8 cellular contexts compared by ENCODE assay signal in genomic region chr5:50666261-50667078, GRCh38. TPM values are rescaled to one million over a fixed set of nuclear protein-coding genes. Genes with fewer than 3 reads are reported as not detected.
DNase-seq lines count a peak whose midpoint lies in the region; ATAC-seq and TF ChIP-seq lines count a peak whose summit lies in the region.

Gene PARP8 (plus strand): TSS chr5:50666637. CDS start chr5:50667096, 459 bp downstream.

- TF ChIP-seq CTCF in choroid plexus epithelial cell (conservative IDR thresholded peaks at IDR 0.05; ENCODE audit: low read depth, low read length), result no peak

- DNase-seq in D341Med (ENCODE audit: low spot score) (peak; percentile 62), M059J (ENCODE audit: low read depth) (peak; percentile 22), choroid plexus epithelial cell (ENCODE audit: low read depth) (peak; percentile 51), left kidney (ENCODE audit: low read depth, low spot score) (peak; percentile 86), cerebellar cortex (ENCODE audit: low spot score) (no peak)
- peak; percentile 59 for DNase-seq in activated CD4-positive, CD25-positive, alpha-beta regulatory T cell treated with anti-CD3 and anti-CD28 coated beads, Interleukin-2, amount 50 U/mL, for 72 hours
- peak; percentile 27 to 34 for DNase-seq in stimulated activated CD4-positive, alpha-beta T cell treated with anti-CD3 and anti-CD28 coated beads, Interleukin-2, amount 100 ng/mL, for 48 hours

- H3K4me3 ChIP-seq in choroid plexus epithelial cell (ENCODE audit: low read depth, low read length), result peak within 1 kb of the TSS; percentile 90

- ATAC-seq in GM21528 (IDR thresholded peaks at IDR 0.05; ENCODE audit: low FRiP score, unreplicated experiment), result peak; percentile 59

RNA-seq across cellular contexts. Expression of gene PARP8, which starts in this region (rescaled TPM):
- total RNA-seq in M059J (2014; rRNA removed; shearing (Covaris generic)), result 1.9 and 4.1 TPM in 2 replicates
